Comparison of ENCODE assay signal across 12 cellular contexts in the genomic region with DNA sequence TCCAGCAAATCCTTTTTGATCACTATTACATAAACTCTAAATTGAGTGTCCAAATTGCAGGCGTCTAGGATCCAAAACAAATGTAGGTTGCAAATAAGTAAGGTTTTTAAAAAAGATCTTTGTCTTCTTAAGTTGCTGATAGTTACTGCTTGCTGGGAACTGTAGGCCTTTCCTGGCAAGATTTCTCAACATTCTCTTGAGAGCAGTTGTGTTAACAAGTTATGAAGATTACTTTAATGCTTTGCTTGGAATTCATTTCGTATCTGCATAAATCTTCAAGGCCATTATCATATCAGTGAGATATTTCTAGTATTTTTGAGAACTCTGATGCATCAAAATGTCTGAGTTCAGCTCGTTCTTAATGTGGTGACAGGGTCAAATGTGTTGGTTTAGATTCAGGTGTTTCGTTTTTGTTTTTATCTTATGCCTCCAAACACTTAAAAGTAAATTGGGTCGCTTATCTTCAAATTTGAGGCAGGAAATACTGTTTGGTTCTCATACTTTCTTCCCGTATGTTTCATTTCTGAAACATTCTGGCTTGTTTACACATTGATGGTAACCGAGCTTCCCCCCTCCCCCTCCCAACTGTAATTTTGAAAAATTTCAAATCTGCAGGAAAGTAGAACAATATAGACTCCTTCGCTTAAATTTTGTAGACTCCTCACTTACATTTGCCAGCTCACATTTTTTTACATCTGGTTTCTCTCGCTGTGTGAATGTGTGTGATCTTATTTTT.
DNase-seq lines count a peak whose midpoint lies in the region; ATAC-seq and TF ChIP-seq lines count a peak whose summit lies in the region.
"Had no signal": no experiment of that assay in that cellular context is flagged by ENCODE, and none has a peak within 500 bp of the region (broad histone marks: within the 10 kb centered on the region; RNA-seq: fewer than 3 reads in every experiment).

No MANE protein-coding gene starts in this region.

- H3K27me3 Mint-ChIP-seq in GM23338 (ENCODE audit: insufficient read depth, low read depth, poor library complexity): peaks cover 7% of the 10 kb centered on the region
- H3K27me3 Mint-ChIP-seq in activated CD4-positive, alpha-beta memory T cell treated with anti-CD3 and anti-CD28 coated beads, Interleukin-2, amount 10 ng/mL, durations not matched to agents 7 days and 5 days: no peaks in the 10 kb centered on the region
- peaks cover 2% of the 10 kb centered on the region for H3K27me3 Mint-ChIP-seq in glutamatergic neuron (ENCODE audit: unreplicated experiment)

- H3K4me1 Mint-ChIP-seq in GM23338 (peaks cover 48% of the 10 kb centered on the region), glutamatergic neuron (ENCODE audit: low read depth, unreplicated experiment) (no peaks in the 10 kb centered on the region)
- H3K4me1 Mint-ChIP-seq in activated CD4-positive, alpha-beta memory T cell treated with anti-CD3 and anti-CD28 coated beads, Interleukin-2, amount 10 ng/mL, durations not matched to agents 7 days and 5 days: peaks cover 43% of the 10 kb centered on the region

- TF ChIP-seq CTCF in GM23338 (conservative IDR thresholded peaks at IDR 0.05; ENCODE audit: low read depth in 2 of 2) (no peak), fibroblast of villous mesenchyme (IDR thresholded peaks at IDR 0.05; ENCODE audit: insufficient read depth, low read depth, low read length) (no peak), glutamatergic neuron (IDR thresholded peaks at IDR 0.05; ENCODE audit: partially characterized antibody, unreplicated experiment) (no peak)

- H3K4me2 ChIP-seq in GM23338: no peak overlapping the region

- H3K9me3 Mint-ChIP-seq in GM23338 (no peaks in the 10 kb centered on the region), glutamatergic neuron (ENCODE audit: unreplicated experiment) (no peaks in the 10 kb centered on the region)
- peaks cover 5% of the 10 kb centered on the region for H3K9me3 Mint-ChIP-seq in activated CD4-positive, alpha-beta memory T cell treated with anti-CD3 and anti-CD28 coated beads, Interleukin-2, amount 10 ng/mL, durations not matched to agents 7 days and 5 days

- peaks cover 1% of the 10 kb centered on the region for H3K79me2 ChIP-seq in GM23338 (replicated peaks; ENCODE audit: insufficient read depth)

- H3K27ac ChIP-seq in GM23338 (ENCODE audit: low read depth): peak overlapping the region; percentile 53
- H3K27ac ChIP-seq in skeletal muscle tissue (ENCODE audit: low read depth, low read length): peak overlapping the region; percentile 54
- H3K27ac ChIP-seq: neutrophil had no signal

- DNase-seq in GM23338 (ENCODE audit: low spot score) (no peak), fibroblast of villous mesenchyme (ENCODE audit: low read depth) (peak; percentile 87), glutamatergic neuron (no peak), anterior cingulate cortex (lab: John Stamatoyannopoulos, UW) (no peak), 8988T (no peak)
- no peak for DNase-seq in activated CD4-positive, alpha-beta memory T cell treated with anti-CD3 and anti-CD28 coated beads, Interleukin-2, amount 10 ng/mL, durations not matched to agents 7 days and 5 days
- DNase-seq: activated CD8-positive, alpha-beta memory T cell treated with anti-CD3 and anti-CD28 coated beads, Interleukin-2, amount 50 U/mL, for 4 hours; Caco-2; NCI-H226 had no signal

- H4K20me1 ChIP-seq in GM23338 (replicated peaks; ENCODE audit: insufficient read depth): no peaks in the 10 kb centered on the region

- peaks cover 4% of the 10 kb centered on the region; the same call in 1 of the 2 replicates for H3K9me2 ChIP-seq in GM23338 (ENCODE audit: insufficient read depth)

- H3K4me3 ChIP-seq in GM23338 (no peak overlapping the region), fibroblast of villous mesenchyme (ENCODE audit: low read depth, low read length) (no peak overlapping the region), skeletal muscle tissue (ENCODE audit: low read length in 3 of 3) (no peak overlapping the region)
- H3K4me3 ChIP-seq: esophagus muscularis mucosa had no signal

- ATAC-seq in GM23338: no peak

- no peaks in the 10 kb centered on the region for H3F3A ChIP-seq in GM23338 (replicated peaks; ENCODE audit: low read depth)

- H3K4me3 Mint-ChIP-seq in GM23338 (no peak overlapping the region; the same call in 2 of the 3 replicates), glutamatergic neuron (ENCODE audit: unreplicated experiment) (no peak overlapping the region)
- H3K4me3 Mint-ChIP-seq in activated CD4-positive, alpha-beta memory T cell treated with anti-CD3 and anti-CD28 coated beads, Interleukin-2, amount 10 ng/mL, durations not matched to agents 7 days and 5 days: peak overlapping the region; percentile 46

- H3K27ac Mint-ChIP-seq in GM23338: peak overlapping the region; percentile 82
- peak overlapping the region; percentile 94 for H3K27ac Mint-ChIP-seq in activated CD4-positive, alpha-beta memory T cell treated with anti-CD3 and anti-CD28 coated beads, Interleukin-2, amount 10 ng/mL, durations not matched to agents 7 days and 5 days
- H3K27ac Mint-ChIP-seq in glutamatergic neuron (ENCODE audit: unreplicated experiment): no peak overlapping the region

- POLR2A ChIA-PET in activated CD4-positive, alpha-beta memory T cell treated with anti-CD3 and anti-CD28 coated beads, Interleukin-2, amount 10 ng/mL, durations not matched to agents 7 days and 5 days (lab: Charles Lee): interaction anchor here (0.8 to 2.6 kb wide), 10 partner anchors 9 to 1138 kb away, joined by 3 to 13 read pairs (median 4); partner anchors contain the start of genes CMTM8 and GPD1L

- H3K36me3 ChIP-seq in GM23338 (ENCODE audit: insufficient read depth) (no peaks in the 10 kb centered on the region), skeletal muscle tissue (ENCODE audit: control insufficient read depth in 3 of 3, insufficient read depth in 3 of 3, low read length in 3 of 3) (no peaks in the 10 kb centered on the region)
- H3K36me3 ChIP-seq: esophagus muscularis mucosa, neutrophil had no signal

- H3K27me3 ChIP-seq in GM23338 (ENCODE audit: insufficient read depth) (no peaks in the 10 kb centered on the region), skeletal muscle tissue (ENCODE audit: control insufficient read depth in 3 of 3, insufficient read depth in 3 of 3, low read length in 3 of 3) (no peaks in the 10 kb centered on the region)
- H3K27me3 ChIP-seq: esophagus muscularis mucosa, neutrophil had no signal

- no peaks in the 10 kb centered on the region for H3K36me3 Mint-ChIP-seq in GM23338 (ENCODE audit: low read depth)
- H3K36me3 Mint-ChIP-seq in activated CD4-positive, alpha-beta memory T cell treated with anti-CD3 and anti-CD28 coated beads, Interleukin-2, amount 10 ng/mL, durations not matched to agents 7 days and 5 days (ENCODE audit: low read depth): peaks cover 7% of the 10 kb centered on the region
- peaks cover 4% of the 10 kb centered on the region for H3K36me3 Mint-ChIP-seq in glutamatergic neuron (ENCODE audit: unreplicated experiment)

- H3K4me1 ChIP-seq in GM23338 (ENCODE audit: insufficient read depth) (peaks cover 36% of the 10 kb centered on the region), skeletal muscle tissue (ENCODE audit: control insufficient read depth in 3 of 3, insufficient read depth in 3 of 3, low read length in 3 of 3) (peaks cover 0 to 2% (median 0%) of the 10 kb centered on the region in 3 donors)

- CTCF ChIA-PET in activated CD4-positive, alpha-beta memory T cell treated with anti-CD3 and anti-CD28 coated beads, Interleukin-2, amount 10 ng/mL, durations not matched to agents 7 days and 5 days (lab: Charles Lee): interaction anchor here (1.0 to 2.5 kb wide), 8 partner anchors 10 to 165 kb away, joined by 3 to 11 read pairs (median 6); no protein-coding TSS in a partner anchor

- H3K9ac ChIP-seq in skeletal muscle tissue (ENCODE audit: low read depth in 1 of 3, low read length in 3 of 3): no peak overlapping the region

- no peaks in the 10 kb centered on the region for H3K9me3 ChIP-seq in skeletal muscle tissue (ENCODE audit: control insufficient read depth in 3 of 3, low read length in 3 of 3)
- H3K9me3 ChIP-seq: Caco-2, esophagus muscularis mucosa, neutrophil had no signal

- H2AFZ ChIP-seq in GM23338: no peak overlapping the region

TF ChIP-seq in GM23338, 12 proteins besides CTCF, POLR2A, EP300 and RAD21 (continues in another document):
- no peak for TF ChIP-seq NANOG (IDR thresholded peaks at IDR 0.05; ENCODE audit: borderline replicate concordance)
- TF ChIP-seq CREB1 (CRISPR knock-in tag; IDR thresholded peaks at IDR 0.05; ENCODE audit: low read depth): no peak
- no peak for TF ChIP-seq EZH2phosphoT487 (IDR thresholded peaks at IDR 0.05; ENCODE audit: unreplicated experiment)
- no peak for TF ChIP-seq EZH2 (IDR thresholded peaks at IDR 0.05; ENCODE audit: low read depth, unreplicated experiment)
- no peak for TF ChIP-seq ZNF114 (CRISPR knock-in tag; IDR thresholded peaks at IDR 0.05)
- TF ChIP-seq, protein P1, sequence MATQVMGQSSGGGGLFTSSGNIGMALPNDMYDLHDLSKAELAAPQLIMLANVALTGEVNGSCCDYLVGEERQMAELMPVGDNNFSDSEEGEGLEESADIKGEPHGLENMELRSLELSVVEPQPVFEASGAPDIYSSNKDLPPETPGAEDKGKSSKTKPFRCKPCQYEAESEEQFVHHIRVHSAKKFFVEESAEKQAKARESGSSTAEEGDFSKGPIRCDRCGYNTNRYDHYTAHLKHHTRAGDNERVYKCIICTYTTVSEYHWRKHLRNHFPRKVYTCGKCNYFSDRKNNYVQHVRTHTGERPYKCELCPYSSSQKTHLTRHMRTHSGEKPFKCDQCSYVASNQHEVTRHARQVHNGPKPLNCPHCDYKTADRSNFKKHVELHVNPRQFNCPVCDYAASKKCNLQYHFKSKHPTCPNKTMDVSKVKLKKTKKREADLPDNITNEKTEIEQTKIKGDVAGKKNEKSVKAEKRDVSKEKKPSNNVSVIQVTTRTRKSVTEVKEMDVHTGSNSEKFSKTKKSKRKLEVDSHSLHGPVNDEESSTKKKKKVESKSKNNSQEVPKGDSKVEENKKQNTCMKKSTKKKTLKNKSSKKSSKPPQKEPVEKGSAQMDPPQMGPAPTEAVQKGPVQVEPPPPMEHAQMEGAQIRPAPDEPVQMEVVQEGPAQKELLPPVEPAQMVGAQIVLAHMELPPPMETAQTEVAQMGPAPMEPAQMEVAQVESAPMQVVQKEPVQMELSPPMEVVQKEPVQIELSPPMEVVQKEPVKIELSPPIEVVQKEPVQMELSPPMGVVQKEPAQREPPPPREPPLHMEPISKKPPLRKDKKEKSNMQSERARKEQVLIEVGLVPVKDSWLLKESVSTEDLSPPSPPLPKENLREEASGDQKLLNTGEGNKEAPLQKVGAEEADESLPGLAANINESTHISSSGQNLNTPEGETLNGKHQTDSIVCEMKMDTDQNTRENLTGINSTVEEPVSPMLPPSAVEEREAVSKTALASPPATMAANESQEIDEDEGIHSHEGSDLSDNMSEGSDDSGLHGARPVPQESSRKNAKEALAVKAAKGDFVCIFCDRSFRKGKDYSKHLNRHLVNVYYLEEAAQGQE (IDR thresholded peaks at IDR 0.05; ENCODE audit: unreplicated experiment): no peak
